Comparison of ENCODE assay signal across 1 cellular context in the genomic region with DNA sequence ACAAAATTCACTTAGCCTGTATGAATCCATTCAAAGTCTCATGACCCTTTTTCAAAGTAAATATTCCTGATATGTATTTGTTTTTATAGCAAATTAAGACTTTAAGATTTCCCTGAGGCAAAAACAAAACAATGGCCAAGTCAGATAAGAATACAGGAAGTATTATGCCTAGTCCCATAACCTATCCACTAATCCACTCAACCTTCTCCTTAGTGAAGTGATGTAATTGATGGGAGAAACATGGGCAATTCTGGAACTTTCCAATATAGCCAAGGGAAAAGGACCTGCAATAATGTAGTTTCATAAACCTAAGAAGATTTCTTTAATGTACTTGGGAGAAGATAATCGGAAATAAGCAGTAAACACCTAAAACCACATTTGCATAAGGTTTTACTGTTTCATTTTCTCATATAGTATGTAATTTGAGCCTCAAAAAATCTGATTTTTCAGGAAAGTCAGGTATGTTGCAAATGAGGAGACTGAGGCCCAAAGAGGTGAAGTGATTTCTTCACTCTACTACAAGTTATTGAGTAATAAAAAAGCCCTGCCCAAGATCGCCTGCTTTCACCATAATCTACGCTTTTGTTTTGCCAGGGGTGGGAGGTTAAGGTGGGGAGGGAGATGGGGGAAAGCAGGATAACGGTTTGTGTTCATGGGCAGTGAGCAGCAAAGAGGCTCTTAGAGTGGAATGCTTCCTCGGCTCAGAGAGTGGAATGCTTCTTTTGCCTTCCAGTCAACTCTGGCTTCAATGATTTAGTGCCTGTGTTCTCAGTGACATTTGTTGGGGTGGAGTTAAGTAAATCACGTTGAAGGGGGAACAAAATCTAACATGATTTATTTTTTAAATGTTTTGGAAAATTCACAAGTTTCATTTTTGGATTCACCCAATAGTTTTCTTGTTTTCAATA.
TF ChIP-seq lines count a peak whose summit lies in the region.

No MANE protein-coding gene starts in this region.

TF ChIP-seq in A549, 52 proteins besides CTCF, POLR2A, EP300 and RAD21 (continued from another document):
- TF ChIP-seq EHF (CRISPR knock-in tag; IDR thresholded peaks at IDR 0.05) (no peak), SMC3 (IDR thresholded peaks at IDR 0.05) (no peak), ZC3H11A (IDR thresholded peaks at IDR 0.05) (no peak), MAZ (IDR thresholded peaks at IDR 0.05; ENCODE audit: borderline replicate concordance, low read depth, low read length) (no peak), MAFK (IDR thresholded peaks at IDR 0.05; ENCODE audit: partially characterized antibody) (no peak)
